8 cellular contexts compared by ENCODE assay signal in the genomic region with DNA sequence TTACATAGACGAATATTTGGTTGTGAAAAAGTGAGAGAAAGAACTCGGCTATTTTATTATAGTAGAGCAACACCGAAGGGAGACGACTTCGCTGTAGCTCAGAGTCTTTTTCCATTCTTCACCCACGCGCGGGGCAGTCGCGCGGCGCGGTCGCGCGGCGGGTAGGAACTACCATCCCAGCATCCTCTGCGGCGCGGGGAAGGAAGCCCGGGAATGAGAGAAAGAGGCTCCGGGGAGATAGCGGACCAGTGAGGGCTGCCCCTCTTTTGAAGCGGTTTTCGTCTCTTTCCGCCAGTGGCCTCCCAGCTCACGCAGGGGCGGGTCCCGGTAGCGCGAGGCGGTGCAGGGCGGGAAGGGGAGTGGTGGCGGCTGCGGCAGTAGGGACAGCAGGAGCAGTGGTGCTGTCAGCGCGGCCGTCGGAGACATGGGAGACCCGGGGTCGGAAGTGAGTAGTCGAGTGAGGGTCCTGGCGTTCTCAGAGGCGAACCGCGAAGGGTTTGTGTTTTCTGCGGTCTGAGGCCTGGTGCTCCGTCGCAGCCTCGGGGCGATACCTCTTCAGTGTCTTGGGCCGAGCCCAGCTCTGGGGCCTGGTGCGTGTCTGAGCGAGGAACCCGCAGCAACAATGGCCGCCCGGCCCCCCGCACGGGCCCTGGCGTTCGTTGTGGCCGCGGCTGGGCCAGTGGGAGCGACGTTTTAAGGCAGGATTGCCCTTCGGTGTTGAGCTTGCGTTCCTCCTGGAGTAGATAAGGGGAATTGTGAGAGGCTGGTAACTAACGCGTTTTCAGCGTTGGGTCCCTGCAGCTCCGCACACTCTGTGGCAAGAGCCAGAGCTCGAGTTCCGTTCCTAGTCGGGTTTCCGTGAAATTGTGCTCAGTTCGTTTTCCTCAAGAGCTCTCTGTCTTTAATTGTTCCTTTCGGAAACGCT. TPM values are rescaled to one million over a fixed set of nuclear protein-coding genes. Genes with fewer than 3 reads are reported as not detected.
DNase-seq lines count a peak whose midpoint lies in the region; ATAC-seq and TF ChIP-seq lines count a peak whose summit lies in the region.
"Not testable (repeated sequence)": the region's sequence is repeated elsewhere in the genome, so short reads cannot be mapped to it uniquely, and the experiment has no call there.

A gene with protein sequence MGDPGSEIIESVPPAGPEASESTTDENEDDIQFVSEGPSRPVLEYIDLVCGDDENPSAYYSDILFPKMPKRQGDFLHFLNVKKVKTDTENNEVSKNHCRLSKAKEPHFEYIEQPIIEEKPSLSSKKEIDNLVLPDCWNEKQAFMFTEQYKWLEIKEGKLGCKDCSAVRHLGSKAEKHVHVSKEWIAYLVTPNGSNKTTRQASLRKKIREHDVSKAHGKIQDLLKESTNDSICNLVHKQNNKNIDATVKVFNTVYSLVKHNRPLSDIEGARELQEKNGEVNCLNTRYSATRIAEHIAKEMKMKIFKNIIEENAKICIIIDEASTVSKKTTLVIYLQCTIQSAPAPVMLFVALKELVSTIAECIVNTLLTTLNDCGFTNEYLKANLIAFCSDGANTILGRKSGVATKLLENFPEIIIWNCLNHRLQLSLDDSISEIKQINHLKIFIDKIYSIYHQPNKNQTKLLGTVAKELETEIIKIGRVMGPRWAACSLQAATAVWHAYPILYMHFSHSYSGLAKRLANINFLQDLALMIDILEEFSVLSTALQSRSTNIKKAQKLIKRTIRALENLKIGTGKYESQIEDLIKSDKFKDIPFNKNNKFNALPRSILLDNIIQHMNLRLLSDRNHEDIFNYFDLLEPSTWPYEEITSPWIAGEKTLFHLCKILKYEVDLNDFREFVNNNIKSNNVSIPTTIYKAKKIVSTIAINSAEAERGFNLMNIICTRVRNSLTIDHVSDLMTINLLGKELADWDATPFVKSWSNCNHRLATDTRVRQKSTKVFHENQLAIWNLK (plus strand): TSS at position 362 of the 925 bp plus-strand sequence. CDS start 63 bp downstream, at position 425.

- H3F3A ChIP-seq in MM.1S (ENCODE audit: insufficient read depth, low read length), result not testable (repeated sequence)

- H3K9ac ChIP-seq in MM.1S (ENCODE audit: low read length), result peak within 1 kb of the TSS; percentile 3; the same call in 1 of the 2 replicates

- H4K20me1 ChIP-seq in MM.1S (ENCODE audit: insufficient read depth, low read length), result not testable (repeated sequence)

- not testable (repeated sequence) for H3K9me3 ChIP-seq in MM.1S (replicated peaks; ENCODE audit: insufficient read depth, low read length); neutrophil

- DNase-seq in G401 (ENCODE audit: low spot score) (peak; percentile 97), HCEC 1CT (peak; percentile 92), MM.1S (peak; percentile 87), SIG-M5 treated with dmso at 0.1 percent for 504 hours (lab: John Stamatoyannopoulos, UW; ENCODE audit: unreplicated experiment) (peak; percentile 86), activated gamma-delta T cell treated with Interleukin-2 at 50 U/mL for 16 hours (peak; percentile 70), foreskin keratinocyte (peak; percentile 56 to 77)

- peaks cover 32% of the 10 kb centered on the region for H3K79me2 ChIP-seq in MM.1S (ENCODE audit: low read length)

- in situ Hi-C loops in G401 (cut with HindIII; ENCODE audit: low sequenced_read_pairs), result not testable (repeated sequence)

- H2AFZ ChIP-seq in MM.1S (ENCODE audit: low read length), result peak within 1 kb of the TSS; percentile 59

- H3K9me2 ChIP-seq in MM.1S (replicated peaks; ENCODE audit: insufficient read depth, low read length), result not testable (repeated sequence)

- not testable (repeated sequence) for H3K27ac ChIP-seq in MM.1S (ENCODE audit: low read length); neutrophil
- H3K27ac ChIP-seq in foreskin keratinocyte, result peak within 1 kb of the TSS; percentile 34

- peak within 1 kb of the TSS; percentile 64 for H3K4me3 ChIP-seq in MM.1S (ENCODE audit: low read length)
- peak within 1 kb of the TSS; percentile 62 to 66 for H3K4me3 ChIP-seq in neutrophil (ENCODE audit: low read depth in 1 of 2, low read length in 1 of 2)

- not testable (repeated sequence) for TF ChIP-seq CTCF in MM.1S (IDR thresholded peaks at IDR 0.05; ENCODE audit: low read length); foreskin keratinocyte (conservative IDR thresholded peaks at IDR 0.05); neutrophil (IDR thresholded peaks at IDR 0.05); subcutaneous adipose tissue (IDR thresholded peaks at IDR 0.05; ENCODE audit: low read depth)

- not testable (repeated sequence) for H3K27me3 ChIP-seq in MM.1S (replicated peaks; ENCODE audit: insufficient read depth, low read length); foreskin keratinocyte
- peaks cover 24% of the 10 kb centered on the region for H3K27me3 ChIP-seq in neutrophil

- H3K4me1 ChIP-seq in MM.1S (ENCODE audit: low read length); neutrophil (ENCODE audit: control insufficient read depth in 1 of 2, insufficient read depth in 1 of 2, low read depth in 1 of 2, low read length in 1 of 2): not testable (repeated sequence)
- H3K4me1 ChIP-seq in foreskin keratinocyte, result peaks cover 14% of the 10 kb centered on the region

- not testable (repeated sequence) for H3K36me3 ChIP-seq in MM.1S (replicated peaks; ENCODE audit: insufficient read depth, low read length); neutrophil

- peak within 1 kb of the TSS; percentile 49 for H3K4me2 ChIP-seq in MM.1S (ENCODE audit: low read depth, low read length)

- ATAC-seq in foreskin keratinocyte, result peak; percentile 85

RNA-seq across cellular contexts. Expression of the gene that starts here (rescaled TPM):
- total RNA-seq in G401 (2014; rRNA removed; shearing (Covaris generic)), result 12.2 and 27.4 TPM in 2 replicates
- 12.4 and 13.1 TPM in 2 replicates for total RNA-seq in foreskin keratinocyte
- polyA plus RNA-seq in foreskin keratinocyte, result 5.2 and 6.7 TPM in 2 replicates
- total RNA-seq in subcutaneous adipose tissue, result 10 to 100 TPM in 3 of 4 donors, 1 to 10 TPM in 1; 9.4 to 12.2 (median 11.6) TPM
